ENCODE assay signal across 8 cellular contexts in the genomic region with DNA sequence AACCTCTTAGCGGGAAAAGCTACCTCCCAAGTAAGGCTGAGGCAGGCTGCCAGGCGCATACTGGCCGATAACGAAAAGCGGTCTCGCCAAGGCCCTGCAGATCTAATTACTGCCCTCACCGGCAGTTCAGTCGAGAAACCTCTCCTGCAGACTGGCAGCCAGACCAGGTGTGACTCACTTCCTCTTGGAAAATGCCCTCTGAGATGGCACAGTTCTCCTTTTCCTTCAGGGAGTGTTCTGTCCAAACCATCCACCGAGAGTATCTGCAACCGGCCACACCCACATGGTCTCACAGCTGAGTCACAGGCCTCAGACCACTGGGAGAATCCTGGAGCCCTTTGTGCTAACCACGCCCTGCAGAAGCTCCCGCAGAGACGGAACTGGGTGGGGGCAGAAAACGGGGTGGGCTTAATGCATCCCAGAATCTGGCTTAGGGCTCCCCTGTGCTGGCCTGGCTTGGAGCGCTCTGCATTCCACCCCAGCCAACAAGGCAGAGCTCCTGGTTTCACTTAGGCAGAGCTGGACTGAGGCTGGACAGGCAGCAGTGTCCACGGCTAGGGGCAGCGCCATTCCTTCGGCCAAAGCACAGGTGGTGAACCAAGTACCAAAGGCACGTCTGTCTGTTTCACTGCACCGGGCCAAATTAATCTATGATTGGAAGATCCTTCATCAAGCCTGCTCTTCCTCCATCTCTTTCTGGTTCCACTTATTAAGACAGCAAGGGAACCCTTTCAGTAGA. TPM values are rescaled to one million over a fixed set of nuclear protein-coding genes. Genes with fewer than 3 reads are reported as not detected.
A peak's percentile ranks its signal among the peaks of the same experiment; 100 is the strongest.
DNase-seq lines count a peak whose midpoint lies in the region; ATAC-seq and TF ChIP-seq lines count a peak whose summit lies in the region.

No MANE protein-coding gene starts in this region.

- intact Hi-C loops in CD14-positive monocyte (cut with micrococcal nuclease), result loop anchor here (2.0 to 10.0 kb wide), 4 partner anchors 45 to 378 kb away; partner anchors contain the start of genes S100A11 (in 2 of the 2) and SNX27 (in 1 of the 2)
- intact Hi-C loops in tibial artery (cut with DNase I; ENCODE audit: low total_unique reads), result no loop called here

- H3K9me3 Mint-ChIP-seq in CD14-positive monocyte, result peaks cover 0 to 3% (median 0%) of the 10 kb centered on the region in 7 donors

- H3K4me3 Mint-ChIP-seq in CD14-positive monocyte, result peak overlapping the region; percentile 98

- H3K27me3 ChIP-seq in effector memory CD4-positive, alpha-beta T cell (replicated peaks; ENCODE audit: control insufficient read depth, insufficient read depth, low read length, poor library complexity, severe bottlenecking), result no peaks in the 10 kb centered on the region
- no peaks in the 10 kb centered on the region for H3K27me3 ChIP-seq in tibial artery

- peaks cover 0 to 5% (median 3%) of the 10 kb centered on the region in 3 donors for H3K27me3 Mint-ChIP-seq in CD14-positive monocyte (ENCODE audit: low read depth in 3 of 3)

- ATAC-seq in HG03457 (IDR thresholded peaks at IDR 0.05; ENCODE audit: unreplicated experiment) (no peak), GM21576 (IDR thresholded peaks at IDR 0.05; ENCODE audit: unreplicated experiment) (no peak)

- DNase-seq in CD14-positive monocyte (ENCODE audit: low spot score), result peak; percentile 97
- DNase-seq in HuH-7 (ENCODE audit: low spot score), result peak; percentile 63
- DNase-seq in T1000 (lab: John Stamatoyannopoulos, UW), result peak; percentile 90
- DNase-seq in effector memory CD4-positive, alpha-beta T cell, result peak; percentile 29 to 45 (median 31)
- DNase-seq in medulla oblongata (ENCODE audit: extremely low spot score), result peak; percentile 10
- peak; percentile 87 to 91 for DNase-seq in tibial artery

- H3K4me3 ChIP-seq in effector memory CD4-positive, alpha-beta T cell (ENCODE audit: insufficient read depth, low read depth, low read length, poor library complexity, severe bottlenecking), result peak overlapping the region; percentile 96
- H3K4me3 ChIP-seq in tibial artery, result peak overlapping the region; percentile 67 to 83

- peaks cover 27 to 32% of the 10 kb centered on the region in 2 donors for H3K36me3 Mint-ChIP-seq in CD14-positive monocyte

- H3K27ac Mint-ChIP-seq in CD14-positive monocyte, result peak overlapping the region; percentile 99 to 100 (median 99)

- peaks cover 38% of the 10 kb centered on the region for H3K4me1 ChIP-seq in effector memory CD4-positive, alpha-beta T cell (ENCODE audit: control insufficient read depth, insufficient read depth, low read length, poor library complexity, severe bottlenecking)
- H3K4me1 ChIP-seq in tibial artery, result peaks cover 4 to 75% (median 56%) of the 10 kb centered on the region in 4 donors

- no peaks in the 10 kb centered on the region for H3K36me3 ChIP-seq in effector memory CD4-positive, alpha-beta T cell (ENCODE audit: control insufficient read depth, insufficient read depth, low read length)
- no peaks in the 10 kb centered on the region for H3K36me3 ChIP-seq in tibial artery

- H3K9me3 ChIP-seq in effector memory CD4-positive, alpha-beta T cell (ENCODE audit: control insufficient read depth, low read length), result no peaks in the 10 kb centered on the region
- H3K9me3 ChIP-seq in tibial artery, result no peaks in the 10 kb centered on the region

- peaks cover 62% of the 10 kb centered on the region for H3K4me1 Mint-ChIP-seq in CD14-positive monocyte

- peak overlapping the region; percentile 97 for H3K27ac ChIP-seq in effector memory CD4-positive, alpha-beta T cell (ENCODE audit: insufficient read depth, low read length, poor library complexity, severe bottlenecking)
- peak overlapping the region; percentile 80 to 87 for H3K27ac ChIP-seq in tibial artery

- TF ChIP-seq CTCF in CD14-positive monocyte (IDR thresholded peaks at IDR 0.05) (no peak), tibial artery (IDR thresholded peaks at IDR 0.05) (no peak)

RNA-seq across cellular contexts. Expression of gene S100A10, which starts 1.1 kb away (rescaled TPM):
- polyA plus RNA-seq in CD14-positive monocyte, result 1,000 to 10,000 TPM; 2,129 to 2,138 TPM

RNA-seq across cellular contexts. Expression of gene S100A11, which starts 44.3 kb away (rescaled TPM):
- 1,000 to 10,000 TPM; 2,621 to 3,364 TPM for polyA plus RNA-seq in CD14-positive monocyte

Comparison
In these comparisons a context has a peak if more than half of its experiments do, and no peak if none do; other contexts are left out.
1. DNase-seq: peak in every context shown above with its lines; median percentile 97 in CD14-positive monocyte; 90 in T1000; 89 in tibial artery; 63 in HuH-7; 31 in effector memory CD4-positive, alpha-beta T cell; 10 in medulla oblongata.